1 cellular context compared by ENCODE assay signal in genomic region chr7:134873253-134873652, GRCh38.
TF ChIP-seq lines count a peak whose summit lies in the region.

No MANE protein-coding gene starts in this region.

TF ChIP-seq in endothelial cell of umbilical vein, 7 proteins besides CTCF, POLR2A, EP300 and RAD21 (continued from another document):
- TF ChIP-seq MAX (IDR thresholded peaks at IDR 0.05; ENCODE audit: insufficient read depth, insufficient read length): no peak
- TF ChIP-seq EZH2 (IDR thresholded peaks at IDR 0.05; ENCODE audit: borderline replicate concordance, low read depth, low read length, severe bottlenecking): no peak
